8 cellular contexts compared by ENCODE assay signal in genomic region chr16:28845173-28846079, GRCh38. TPM values are rescaled to one million over a fixed set of nuclear protein-coding genes. Genes with fewer than 3 reads are reported as not detected.
DNase-seq lines count a peak whose midpoint lies in the region; ATAC-seq and TF ChIP-seq lines count a peak whose summit lies in the region.

No MANE protein-coding gene starts in this region.

- peak; percentile 38 for DNase-seq in activated T-cell treated with anti-CD3 and anti-CD28 coated beads, Interleukin-2, amount 50 U/mL, for 4 hours
- no peak for DNase-seq in activated T-cell treated with anti-CD3 and anti-CD28 coated beads, Interleukin-2, amount 50 U/mL, for 1 hour
- DNase-seq in KBM-7, result peak; percentile 73
- peak; percentile 43 for DNase-seq in activated CD4-positive, alpha-beta memory T cell treated with anti-CD3 and anti-CD28 coated beads for 36 hours
- peak; percentile 17 for DNase-seq in fibroblast of villous mesenchyme (ENCODE audit: low read depth)
- DNase-seq in posterior vena cava (ENCODE audit: low spot score), result peak; percentile 81
- no peak for DNase-seq in activated CD8-positive, alpha-beta memory T cell treated with anti-CD3 and anti-CD28 coated beads, Interleukin-2, amount 50 U/mL, for 4 hours

- TF ChIP-seq CTCF in fibroblast of villous mesenchyme (IDR thresholded peaks at IDR 0.05; ENCODE audit: insufficient read depth, low read depth, low read length), result no peak

- peak overlapping the region; percentile 94 for H3K27ac Mint-ChIP-seq in activated CD4-positive, alpha-beta memory T cell treated with anti-CD3 and anti-CD28 coated beads for 36 hours

- H3K27me3 Mint-ChIP-seq in activated T-cell treated with anti-CD3 and anti-CD28 coated beads, Interleukin-2, amount 50 U/mL, for 4 hours (ENCODE audit: low read depth), result no peaks in the 10 kb centered on the region
- H3K27me3 Mint-ChIP-seq in activated CD4-positive, alpha-beta memory T cell treated with anti-CD3 and anti-CD28 coated beads for 36 hours, result no peaks in the 10 kb centered on the region

- H3K36me3 Mint-ChIP-seq in activated T-cell treated with anti-CD3 and anti-CD28 coated beads, Interleukin-2, amount 50 U/mL, for 4 hours (ENCODE audit: insufficient read depth), result peaks cover 33% of the 10 kb centered on the region
- H3K36me3 Mint-ChIP-seq in activated CD4-positive, alpha-beta memory T cell treated with anti-CD3 and anti-CD28 coated beads for 36 hours, result peaks cover 39% of the 10 kb centered on the region

- intact Hi-C loops in activated CD4-positive, alpha-beta memory T cell treated with anti-CD3 and anti-CD28 coated beads for 36 hours (cut with micrococcal nuclease), result loop anchor here (1.0 kb wide), 4 partner anchors 18 to 105 kb away; partner anchors contain the start of genes NFATC2IP and SH2B1
- intact Hi-C loops in posterior vena cava (cut with DNase I), result no loop called here

- POLR2A ChIA-PET in activated CD4-positive, alpha-beta memory T cell treated with anti-CD3 and anti-CD28 coated beads for 36 hours (lab: Charles Lee), result interaction anchor here (1.6 to 5.8 kb wide), 5 partner anchors 13 to 23 kb away, joined by 3 to 55 read pairs (median 11); partner anchors contain the start of genes ATXN2L and SH2B1

- H3K4me3 ChIP-seq in fibroblast of villous mesenchyme (ENCODE audit: low read depth, low read length), result peak overlapping the region; percentile 97

- CTCF ChIA-PET in activated CD4-positive, alpha-beta memory T cell treated with anti-CD3 and anti-CD28 coated beads for 36 hours (lab: Charles Lee), result interaction anchor here (0.8 to 6.5 kb wide), 10 partner anchors 9 to 99 kb away, joined by 3 to 39 read pairs (median 6); partner anchors contain the start of genes ATXN2L and SH2B1

- peak overlapping the region; percentile 97 for H3K4me3 Mint-ChIP-seq in activated T-cell treated with anti-CD3 and anti-CD28 coated beads, Interleukin-2, amount 50 U/mL, for 4 hours
- H3K4me3 Mint-ChIP-seq in activated CD4-positive, alpha-beta memory T cell treated with anti-CD3 and anti-CD28 coated beads for 36 hours, result peak overlapping the region; percentile 89

- peak; percentile 3 to 8 for ATAC-seq in activated T-cell treated with anti-CD3 and anti-CD28 coated beads, Interleukin-2, amount 50 U/mL, for 4 hours
- no peak for ATAC-seq in HG03460 (IDR thresholded peaks at IDR 0.05; ENCODE audit: unreplicated experiment)

- in situ Hi-C loops in KBM-7 (cut with MboI; ENCODE audit: low pct_unique_long_range_greater_than_20kb, low sequenced_read_pairs), result no loop called here

- H3K4me1 Mint-ChIP-seq in activated T-cell treated with anti-CD3 and anti-CD28 coated beads, Interleukin-2, amount 50 U/mL, for 4 hours (ENCODE audit: low read depth), result peaks cover 30% of the 10 kb centered on the region
- H3K4me1 Mint-ChIP-seq in activated CD4-positive, alpha-beta memory T cell treated with anti-CD3 and anti-CD28 coated beads for 36 hours (ENCODE audit: low read depth), result peaks cover 24% of the 10 kb centered on the region

- H3K9me3 Mint-ChIP-seq in activated T-cell treated with anti-CD3 and anti-CD28 coated beads, Interleukin-2, amount 50 U/mL, for 4 hours, result no peaks in the 10 kb centered on the region
- no peaks in the 10 kb centered on the region for H3K9me3 Mint-ChIP-seq in activated CD4-positive, alpha-beta memory T cell treated with anti-CD3 and anti-CD28 coated beads for 36 hours

RNA-seq across cellular contexts. Expression of gene TUFM, which starts 0.7 kb away (rescaled TPM):
- 100 to 1,000 TPM; 459 to 515 (median 499) TPM for total RNA-seq in activated T-cell treated with anti-CD3 and anti-CD28 coated beads, Interleukin-2, amount 50 U/mL, for 4 hours
- total RNA-seq in activated CD4-positive, alpha-beta memory T cell treated with anti-CD3 and anti-CD28 coated beads for 36 hours, result 100 to 1,000 TPM; 221 TPM
- 89.5 and 94.6 TPM in 2 replicates for total RNA-seq in fibroblast of villous mesenchyme
- total RNA-seq in posterior vena cava, result 10 to 100 TPM; 74.4 to 76.2 TPM

RNA-seq across cellular contexts. Expression of gene SH2B1, which starts 18.2 kb away (rescaled TPM):
- 10 to 100 TPM; 35.5 to 41.4 (median 41.0) TPM for total RNA-seq in activated T-cell treated with anti-CD3 and anti-CD28 coated beads, Interleukin-2, amount 50 U/mL, for 4 hours
- 10 to 100 TPM; 32.3 to 34.9 TPM for total RNA-seq in activated CD4-positive, alpha-beta memory T cell treated with anti-CD3 and anti-CD28 coated beads for 36 hours
- total RNA-seq in fibroblast of villous mesenchyme (16.4 and 19.4 TPM in 2 replicates), posterior vena cava (10 to 100 TPM; 27.6 to 31.0 TPM)

RNA-seq across cellular contexts. Expression of gene ATXN2L, which starts 22.6 kb away (rescaled TPM):
- 100 to 1,000 TPM; 315 to 351 (median 325) TPM for total RNA-seq in activated T-cell treated with anti-CD3 and anti-CD28 coated beads, Interleukin-2, amount 50 U/mL, for 4 hours
- total RNA-seq in activated CD4-positive, alpha-beta memory T cell treated with anti-CD3 and anti-CD28 coated beads for 36 hours, result 100 to 1,000 TPM; 260 to 277 TPM
- 51.4 and 60.2 TPM in 2 replicates for total RNA-seq in fibroblast of villous mesenchyme
- total RNA-seq in posterior vena cava, result 10 to 100 TPM; 66.5 to 72.2 TPM

RNA-seq across cellular contexts. Expression of gene ATP2A1, which starts 32.9 kb away (rescaled TPM):
- 1 to 10 TPM; 1.0 to 1.4 (median 1.4) TPM for total RNA-seq in activated T-cell treated with anti-CD3 and anti-CD28 coated beads, Interleukin-2, amount 50 U/mL, for 4 hours
- total RNA-seq in activated CD4-positive, alpha-beta memory T cell treated with anti-CD3 and anti-CD28 coated beads for 36 hours, result 1 to 10 TPM; 3.3 to 3.8 TPM
- total RNA-seq in fibroblast of villous mesenchyme (under 0.01 and 0.43 TPM in 2 replicates), posterior vena cava (1 to 10 TPM in 1 of 2 donors, under 1 TPM in 1; 0.42 to 1.3 TPM)

Comparison
In these comparisons a context has a peak if more than half of its experiments do, and no peak if none do; other contexts are left out.
1. DNase-seq: peak in activated T-cell treated with anti-CD3 and anti-CD28 coated beads, Interleukin-2, amount 50 U/mL, for 4 hours (single experiment), KBM-7 (single experiment), activated CD4-positive, alpha-beta memory T cell treated with anti-CD3 and anti-CD28 coated beads for 36 hours (single experiment), fibroblast of villous mesenchyme (single experiment) and posterior vena cava (single experiment); none in activated T-cell treated with anti-CD3 and anti-CD28 coated beads, Interleukin-2, amount 50 U/mL, for 1 hour (single experiment) and activated CD8-positive, alpha-beta memory T cell treated with anti-CD3 and anti-CD28 coated beads, Interleukin-2, amount 50 U/mL, for 4 hours (single experiment).